9 cellular contexts compared by ENCODE assay signal in genomic region chr2:26784570-26785234, GRCh38. TPM values are rescaled to one million over a fixed set of nuclear protein-coding genes. Genes with fewer than 3 reads are reported as not detected.
DNase-seq lines count a peak whose midpoint lies in the region; ATAC-seq, FAIRE-seq and TF ChIP-seq lines count a peak whose summit lies in the region.
"Had no signal": no experiment of that assay in that cellular context is flagged by ENCODE, and none has a peak within 500 bp of the region (broad histone marks: within the 10 kb centered on the region; RNA-seq: fewer than 3 reads in every experiment).

No MANE protein-coding gene starts in this region.

- no peak for TF ChIP-seq RAD21 in A549 (conservative IDR thresholded peaks at IDR 0.05 in 1 of 2, IDR thresholded peaks at IDR 0.05 in 1 of 2)

- H3K4me2 ChIP-seq in A549: peak overlapping the region; percentile 87

- WGBS in A549 (ENCODE audit: missing lambda C conversion rate): 91% methylated on average over 19 of the region's 19 CpGs
- 97 to 98% methylated on average over 15 to 17 of the region's 19 CpGs for WGBS in mesodermal cell (ENCODE audit: insufficient coverage in 2 of 2), 2 experiments

- H3K9ac ChIP-seq in ES-I3 (ENCODE audit: low read depth, low read length): peak overlapping the region; percentile 58; the same call in 1 of the 2 replicates

- H3K36me3 ChIP-seq in ES-I3 (ENCODE audit: insufficient read depth, low read length): peaks cover 6% of the 10 kb centered on the region
- peaks cover 42% of the 10 kb centered on the region for H3K36me3 ChIP-seq in mesodermal cell (ENCODE audit: control insufficient read depth, insufficient read depth, low read length)

- H3K4me1 Mint-ChIP-seq in activated naive CD8-positive, alpha-beta T cell treated with anti-CD3 and anti-CD28 coated beads, Interleukin-2, amount 50 U/mL, for 24 hours: peaks cover 23% of the 10 kb centered on the region

- DNase-seq in A549 (ENCODE audit: low read depth in 1 of 2, low spot score in 1 of 2) (no peak), DMS79 (lab: John Stamatoyannopoulos, UW) (no peak), kidney tubule cell (ENCODE audit: low spot score) (no peak)
- no peak for DNase-seq in activated naive CD8-positive, alpha-beta T cell treated with anti-CD3 and anti-CD28 coated beads, Interleukin-2, amount 50 U/mL, for 24 hours
- DNase-seq: activated CD4-positive, alpha-beta T cell treated with anti-CD3 and anti-CD28 coated beads, Interleukin-2, amount 50 U/mL, for 1 hour had no signal

- no peak for TF ChIP-seq EP300 in A549 (IDR thresholded peaks at IDR 0.05)

- CTCF ChIA-PET in A549 (lab: Yijun Ruan, JAX): interaction anchor here (0.9 to 1.3 kb wide), 2 partner anchors 9 to 38 kb away, joined by 3 to 4 read pairs; no protein-coding TSS in a partner anchor

- peak overlapping the region; percentile 68 to 80; a peak in 5 of 6 replicates for H3K27ac ChIP-seq in A549
- H3K27ac ChIP-seq in mesodermal cell (ENCODE audit: low read depth, low read length, severe bottlenecking): peak overlapping the region; percentile 89

- TF ChIP-seq POLR2A in A549 (IDR thresholded peaks at IDR 0.05; ENCODE audit: low read length): no peak

- no peaks in the 10 kb centered on the region for H3K9me3 Mint-ChIP-seq in activated naive CD8-positive, alpha-beta T cell treated with anti-CD3 and anti-CD28 coated beads, Interleukin-2, amount 50 U/mL, for 24 hours

- H3K4me3 ChIP-seq in A549: peak overlapping the region; percentile 94
- no peak overlapping the region for H3K4me3 ChIP-seq in mesodermal cell (ENCODE audit: extremely low read depth, insufficient read depth, low read length, poor library complexity, severe bottlenecking)

- H3K4me1 ChIP-seq in A549: peaks cover 13% of the 10 kb centered on the region; the same call in 2 of the 3 replicates
- H3K4me1 ChIP-seq in ES-I3 (ENCODE audit: insufficient read depth, low read length): no peaks in the 10 kb centered on the region
- H3K4me1 ChIP-seq in mesodermal cell (ENCODE audit: control insufficient read depth, insufficient read depth, low read length, poor library complexity, severe bottlenecking): no peaks in the 10 kb centered on the region

- ATAC-seq in A549: no peak
- no peak for ATAC-seq in activated naive CD8-positive, alpha-beta T cell treated with anti-CD3 and anti-CD28 coated beads, Interleukin-2, amount 50 U/mL, for 24 hours
- ATAC-seq in GM19395 (IDR thresholded peaks at IDR 0.05; ENCODE audit: unreplicated experiment): no peak
- no peak for ATAC-seq in GM18870 (IDR thresholded peaks at IDR 0.05; ENCODE audit: unreplicated experiment)

- POLR2A ChIA-PET in A549 (lab: Yijun Ruan, JAX): no interaction called here

- TF ChIP-seq CTCF in A549 (IDR thresholded peaks at IDR 0.05): no peak

- no peak overlapping the region for H3K27ac Mint-ChIP-seq in activated naive CD8-positive, alpha-beta T cell treated with anti-CD3 and anti-CD28 coated beads, Interleukin-2, amount 50 U/mL, for 24 hours

- H3K27me3 Mint-ChIP-seq in activated naive CD8-positive, alpha-beta T cell treated with anti-CD3 and anti-CD28 coated beads, Interleukin-2, amount 50 U/mL, for 24 hours: peaks cover 17% of the 10 kb centered on the region

- no peak for FAIRE-seq in A549 (lab: Jason Lieb, UNC)

- H3K4me3 Mint-ChIP-seq in activated naive CD8-positive, alpha-beta T cell treated with anti-CD3 and anti-CD28 coated beads, Interleukin-2, amount 50 U/mL, for 24 hours: peak overlapping the region; percentile 76

- peaks cover 29% of the 10 kb centered on the region for H3K36me3 Mint-ChIP-seq in activated naive CD8-positive, alpha-beta T cell treated with anti-CD3 and anti-CD28 coated beads, Interleukin-2, amount 50 U/mL, for 24 hours (ENCODE audit: low read depth)

- no peaks in the 10 kb centered on the region for H3K9me3 ChIP-seq in A549
- no peaks in the 10 kb centered on the region for H3K9me3 ChIP-seq in ES-I3 (ENCODE audit: control insufficient read depth, insufficient read depth, low read length)
- H3K9me3 ChIP-seq in mesodermal cell (ENCODE audit: control insufficient read depth, low read length): peaks cover 9% of the 10 kb centered on the region

TF ChIP-seq in A549, 52 proteins besides CTCF, POLR2A, EP300 and RAD21 (continues in another document):
- TF ChIP-seq NR3C1 (IDR thresholded peaks at IDR 0.05) (no peak), FOSB (CRISPR knock-in tag; IDR thresholded peaks at IDR 0.05) (no peak), POLR2AphosphoS2 (conservative IDR thresholded peaks at IDR 0.05; ENCODE audit: low read length) (no peak), HOXA7 (CRISPR knock-in tag; IDR thresholded peaks at IDR 0.05) (no peak), ZC3H11A (IDR thresholded peaks at IDR 0.05) (no peak), EHMT2 (IDR thresholded peaks at IDR 0.05; ENCODE audit: low read depth) (no peak), REST (IDR thresholded peaks at IDR 0.05) (no peak), SREBF2 (IDR thresholded peaks at IDR 0.05) (no peak), NFE2L2 (conservative IDR thresholded peaks at IDR 0.05; ENCODE audit: low read length) (no peak), HMGXB4 (CRISPR knock-in tag; IDR thresholded peaks at IDR 0.05; ENCODE audit: borderline replicate concordance) (no peak), MAFK (IDR thresholded peaks at IDR 0.05; ENCODE audit: partially characterized antibody) (no peak), USF2 (IDR thresholded peaks at IDR 0.05) (no peak), ATOH8 (CRISPR knock-in tag; IDR thresholded peaks at IDR 0.05; ENCODE audit: low read depth) (no peak)

RNA-seq across cellular contexts. Expression of gene CENPA, which starts 1.2 kb away (rescaled TPM):
- polyA plus RNA-seq in A549 (2011; rRNA removed) (44.1 and 46.0 TPM in 2 replicates), A549 (2017; fragmentation: RNase III; extraction: RNeasy Plus Mini Kit Qiagen cat#74134 plus additional on column Dnase treatment) (41.6 to 45.7 TPM (median 43.7 TPM) in 3 replicates)
- 45.4 and 56.0 TPM in 2 replicates for polyA plus RNA-seq in A549 (2012; cell fraction: cytosol; rRNA removed)
- polyA plus RNA-seq in A549 (2012; cell fraction: nucleus; rRNA removed): 25.6 and 33.4 TPM in 2 replicates
- polyA minus RNA-seq in A549 (2011; rRNA and poly(A)+ RNA removed): 30.7 and 33.2 TPM in 2 replicates
- polyA plus RNA-seq in mesodermal cell (2013, experiment 1 of 2): 33.6 TPM
- 29.0 TPM for polyA plus RNA-seq in mesodermal cell (2013, experiment 2 of 2)

RNA-seq across cellular contexts. Expression of gene SLC35F6, which starts 20.6 kb away (rescaled TPM):
- polyA plus RNA-seq in A549 (2011; rRNA removed): 41.3 and 55.7 TPM in 2 replicates
- 23.7 and 38.0 TPM in 2 replicates for polyA plus RNA-seq in A549 (2012; cell fraction: cytosol; rRNA removed)
- polyA plus RNA-seq in A549 (2012; cell fraction: nucleus; rRNA removed): 33.1 and 35.8 TPM in 2 replicates
- polyA plus RNA-seq in A549 (2017; fragmentation: RNase III; extraction: RNeasy Plus Mini Kit Qiagen cat#74134 plus additional on column Dnase treatment): 40.1 to 47.6 TPM (median 46.9 TPM) in 3 replicates
- polyA minus RNA-seq in A549 (2011; rRNA and poly(A)+ RNA removed): 111 and 126 TPM in 2 replicates
- polyA plus RNA-seq in mesodermal cell (2013, experiment 1 of 2): 16.0 TPM
- 15.4 TPM for polyA plus RNA-seq in mesodermal cell (2013, experiment 2 of 2)
